9 cellular contexts compared by ENCODE assay signal in genomic region chr3:128426128-128426921, GRCh38. TPM values are rescaled to one million over a fixed set of nuclear protein-coding genes. Genes with fewer than 3 reads are reported as not detected.
DNase-seq lines count a peak whose midpoint lies in the region; ATAC-seq and TF ChIP-seq lines count a peak whose summit lies in the region.
"Had no signal": no experiment of that assay in that cellular context is flagged by ENCODE, and none has a peak within 500 bp of the region (broad histone marks: within the 10 kb centered on the region; RNA-seq: fewer than 3 reads in every experiment).

No MANE protein-coding gene starts in this region.

- no peak overlapping the region for H4K8ac ChIP-seq in mesendoderm (ENCODE audit: low read depth, low read length)

- peak overlapping the region; percentile 16 for H3K4me3 Mint-ChIP-seq in Caco-2 (ENCODE audit: unreplicated experiment)
- H3K4me3 Mint-ChIP-seq: T-helper 1 cell treated with Interleukin-12 subunit alpha and Interleukin-12 subunit beta and Interleukin-4 antibody, amounts not matched to agents 30 μg/mL and 1 μg/mL, for 36 hours had no signal

- no peak overlapping the region for H3K23ac ChIP-seq in mesendoderm (ENCODE audit: low read length)

- peak; percentile 77 for ATAC-seq in GM21619 (IDR thresholded peaks at IDR 0.05; ENCODE audit: unreplicated experiment)

- no peak overlapping the region for H4K5ac ChIP-seq in mesendoderm (ENCODE audit: low read length)

- H3K4me3 ChIP-seq in Caco-2 (ENCODE audit: low read depth, low read length): peak overlapping the region; percentile 47
- H3K4me3 ChIP-seq in duodenal mucosa (ENCODE audit: low read depth in 1 of 2, low read length in 2 of 2): peak overlapping the region; percentile 1 to 40
- no peak overlapping the region for H3K4me3 ChIP-seq in mesendoderm (ENCODE audit: low read length)

- no peak overlapping the region for H3K18ac ChIP-seq in mesendoderm (ENCODE audit: low read length)

- H3K27ac Mint-ChIP-seq in Caco-2 (ENCODE audit: unreplicated experiment): no peak overlapping the region
- H3K27ac Mint-ChIP-seq: T-helper 1 cell treated with Interleukin-12 subunit alpha and Interleukin-12 subunit beta and Interleukin-4 antibody, amounts not matched to agents 30 μg/mL and 1 μg/mL, for 36 hours had no signal

- intact Hi-C loops in Caco-2 (cut with micrococcal nuclease; ENCODE audit: unreplicated experiment): loop anchor here (1.0 to 10.0 kb wide), 6 partner anchors 62 to 255 kb away; no protein-coding TSS in a partner anchor

- no peak overlapping the region for H2BK5ac ChIP-seq in mesendoderm (ENCODE audit: low read length)

- H2BK15ac ChIP-seq in mesendoderm (replicated peaks; ENCODE audit: low read depth): no peak overlapping the region

- H3K9ac ChIP-seq in duodenal mucosa (ENCODE audit: low read depth in 1 of 2, low read length in 2 of 2) (no peak overlapping the region), mesendoderm (ENCODE audit: low read length) (no peak overlapping the region)

- no TSS peak for BruUV-seq in Caco-2 (replicated peaks; lab: Mats Ljungman, UMichigan)

- H2BK120ac ChIP-seq in mesendoderm (ENCODE audit: low read depth, low read length): no peak overlapping the region

- H3K9me3 ChIP-seq in Caco-2 (no peaks in the 10 kb centered on the region), duodenal mucosa (ENCODE audit: control insufficient read depth in 1 of 2, low read length in 2 of 2) (no peaks in the 10 kb centered on the region)

- H3K36me3 ChIP-seq in Caco-2 (ENCODE audit: control insufficient read depth, insufficient read depth, low read length) (no peaks in the 10 kb centered on the region), duodenal mucosa (ENCODE audit: control insufficient read depth in 1 of 2, insufficient read depth in 2 of 2, low read length in 2 of 2) (no peaks in the 10 kb centered on the region), mesendoderm (ENCODE audit: control insufficient read depth, insufficient read depth, low read length) (no peaks in the 10 kb centered on the region)

- peak overlapping the region; percentile 50 for H3K4me2 ChIP-seq in mesendoderm (ENCODE audit: low read length)

- POLR2A ChIA-PET in Caco-2 (lab: Charles Lee): no interaction called here

- DNase-seq in Caco-2: peak; percentile 62 to 83
- peak; percentile 41 for DNase-seq in M059J (ENCODE audit: low read depth)
- peak; percentile 62 for DNase-seq in activated CD4-positive, alpha-beta T cell treated with anti-CD3 and anti-CD28 coated beads for 48 hours
- DNase-seq in mesendoderm: peak; percentile 55
- DNase-seq in stimulated activated CD8-positive, alpha-beta memory T cell treated with anti-CD3 and anti-CD28 coated beads, Interleukin-7, amount 100 ng/mL, for 4 hours (ENCODE audit: low read depth in 2 of 2): peak; percentile 1 to 34
- DNase-seq in NCI-H187 treated with DMSO at 0.1 percent for 48 hours (lab: John Stamatoyannopoulos, UW): no peak

- no peak overlapping the region for H3K27ac ChIP-seq in duodenal mucosa (ENCODE audit: low read depth, low read length)
- H3K27ac ChIP-seq in mesendoderm (ENCODE audit: low read depth, low read length): no peak overlapping the region

- H3K27me3 Mint-ChIP-seq in Caco-2 (ENCODE audit: insufficient read depth, unreplicated experiment): no peaks in the 10 kb centered on the region

- H3K27me3 ChIP-seq in Caco-2 (replicated peaks; ENCODE audit: control insufficient read depth, insufficient read depth, low read length) (no peaks in the 10 kb centered on the region), duodenal mucosa (ENCODE audit: control insufficient read depth in 1 of 2, insufficient read depth in 2 of 2, low read length in 2 of 2) (peaks cover 4 to 12% of the 10 kb centered on the region in 2 donors), mesendoderm (ENCODE audit: insufficient read depth, low read length, poor library complexity) (peaks cover 4% of the 10 kb centered on the region)

- H3K36me3 Mint-ChIP-seq in Caco-2 (ENCODE audit: insufficient read depth, unreplicated experiment): no peaks in the 10 kb centered on the region

- no peaks in the 10 kb centered on the region for H3K9me3 Mint-ChIP-seq in Caco-2 (ENCODE audit: unreplicated experiment)
- H3K9me3 Mint-ChIP-seq: T-helper 1 cell treated with Interleukin-12 subunit alpha and Interleukin-12 subunit beta and Interleukin-4 antibody, amounts not matched to agents 30 μg/mL and 1 μg/mL, for 36 hours had no signal

- CTCF ChIA-PET in Caco-2 (lab: Charles Lee): interaction anchor here (0.6 to 1.2 kb wide), 3 partner anchors 63 to 73 kb away, joined by 3 to 9 read pairs (median 4); no protein-coding TSS in a partner anchor

- peak; percentile 49 to 80 for TF ChIP-seq CTCF in Caco-2 (IDR thresholded peaks at IDR 0.05; ENCODE audit: insufficient read depth in 1 of 2, low read depth in 1 of 2, low read length in 1 of 2, severe bottlenecking in 1 of 2, unreplicated experiment in 1 of 2)

- H2AK5ac ChIP-seq in mesendoderm (ENCODE audit: low read length): no peak overlapping the region

- WGBS in mesendoderm (ENCODE audit: extremely low coverage, insufficient coverage, low lambda C conversion rate): no CpG with 5 or more reads among the region's 66 CpGs

- H3K4me1 ChIP-seq in Caco-2 (no peaks in the 10 kb centered on the region), duodenal mucosa (ENCODE audit: control insufficient read depth in 1 of 2, insufficient read depth in 2 of 2, low read length in 2 of 2) (peaks cover 0 to 3% of the 10 kb centered on the region in 2 donors), mesendoderm (ENCODE audit: control insufficient read depth, low read depth, low read length) (no peaks in the 10 kb centered on the region)

- H3K56ac ChIP-seq in mesendoderm (ENCODE audit: low read length): no peak overlapping the region

- H3K4me1 Mint-ChIP-seq in Caco-2 (ENCODE audit: low read depth, unreplicated experiment): no peaks in the 10 kb centered on the region

- H3K79me1 ChIP-seq in mesendoderm (ENCODE audit: low read length): no peaks in the 10 kb centered on the region

- H3K4ac ChIP-seq in mesendoderm (ENCODE audit: low read depth, low read length): no peak overlapping the region

- no peaks in the 10 kb centered on the region for H3K79me2 ChIP-seq in mesendoderm (ENCODE audit: control insufficient read depth, insufficient read depth, low read length)

RNA-seq across cellular contexts. Expression of gene DNAJB8, which starts 40.4 kb away (rescaled TPM):
- total RNA-seq in Caco-2 (2022): not detected in 2 replicates
- not detected in 2 replicates for total RNA-seq in M059J (2014; rRNA removed; shearing (Covaris generic))
- not detected for polyA plus RNA-seq in mesendoderm (2013, experiment 1 of 2)
- polyA plus RNA-seq in mesendoderm (2013, experiment 2 of 2): not detected
